ENCODE assay signal across 16 cellular contexts in the genomic region with DNA sequence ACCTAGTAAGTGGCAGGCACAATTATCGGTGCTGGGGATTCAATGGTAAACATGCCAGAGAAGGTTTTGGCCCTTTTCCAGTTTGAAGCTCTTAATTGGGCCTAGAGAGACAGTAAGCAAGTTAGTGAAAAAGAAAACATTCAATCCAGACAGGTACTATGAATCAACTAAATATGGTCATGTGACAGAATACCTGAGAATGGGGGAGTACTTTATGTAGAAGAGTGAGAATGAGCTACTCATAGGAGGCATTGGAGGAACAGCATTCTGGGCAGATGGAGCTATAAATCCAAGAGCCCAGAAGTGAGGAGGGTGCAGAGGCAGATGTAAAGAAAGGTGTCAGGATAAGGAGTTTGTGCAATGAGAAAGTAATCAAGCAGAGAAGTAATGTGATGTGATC.
DNase-seq lines count a peak whose midpoint lies in the region; ATAC-seq, FAIRE-seq and TF ChIP-seq lines count a peak whose summit lies in the region.
"Had no signal": no experiment of that assay in that cellular context is flagged by ENCODE, and none has a peak within 500 bp of the region (broad histone marks: within the 10 kb centered on the region; RNA-seq: fewer than 3 reads in every experiment).

No MANE protein-coding gene starts in this region.

- DNase-seq in activated CD8-positive, alpha-beta T cell treated with anti-CD3 and anti-CD28 coated beads, Interleukin-2, amount 10 ng/mL, durations not matched to agents 7 days and 5 days: no peak
- DNase-seq in activated CD8-positive, alpha-beta T cell treated with anti-CD3 and anti-CD28 coated beads for 36 hours: no peak
- no peak for DNase-seq in H54 (ENCODE audit: insufficient read length, low spot score)
- DNase-seq in NCI-H446 treated with DMSO at 0.1 percent for 48 hours (lab: John Stamatoyannopoulos, UW): peak; percentile 3
- DNase-seq in keratinocyte (ENCODE audit: low read depth, low spot score): no peak
- DNase-seq in GM03348 (ENCODE audit: low spot score): no peak
- no peak for DNase-seq in uterus
- DNase-seq in cerebellar cortex (ENCODE audit: low spot score): no peak
- DNase-seq: erythroblast, NCI-H1930, T1000 had no signal

- H3K9me3 Mint-ChIP-seq in activated CD8-positive, alpha-beta T cell treated with anti-CD3 and anti-CD28 coated beads, Interleukin-2, amount 10 ng/mL, durations not matched to agents 7 days and 5 days (ENCODE audit: insufficient read depth): no peaks in the 10 kb centered on the region
- no peaks in the 10 kb centered on the region for H3K9me3 Mint-ChIP-seq in activated CD8-positive, alpha-beta T cell treated with anti-CD3 and anti-CD28 coated beads for 36 hours
- H3K9me3 Mint-ChIP-seq: activated T-helper 2 cell treated with anti-CD3 and anti-CD28 coated beads, Interferon-gamma antibody, Interleukin-2, Interleukin-4, amounts not matched to agents 10 μg/mL and 5 μg/mL and 100 μg/mL, durations not matched to agents 14 hours and 24 hours and 36 hours; dendritic cell treated with granulocyte-macrophage colony-stimulating factor and Interleukin-4, amounts not matched to agents 40 ng/mL and 50 ng/mL, for 4 days had no signal

- FAIRE-seq in H54 (lab: Jason Lieb, UNC) (peak; percentile 20), keratinocyte (lab: Jason Lieb, UNC) (no peak)
- FAIRE-seq: urothelium cell line had no signal

- no peaks in the 10 kb centered on the region for H3K4me1 ChIP-seq in keratinocyte (ENCODE audit: control insufficient read depth, extremely low read depth, insufficient read depth, low read length)
- H3K4me1 ChIP-seq in uterus: no peaks in the 10 kb centered on the region

- H3K4me1 Mint-ChIP-seq in activated CD8-positive, alpha-beta T cell treated with anti-CD3 and anti-CD28 coated beads, Interleukin-2, amount 10 ng/mL, durations not matched to agents 7 days and 5 days (ENCODE audit: low read depth): peaks cover 7% of the 10 kb centered on the region
- H3K4me1 Mint-ChIP-seq in activated CD8-positive, alpha-beta T cell treated with anti-CD3 and anti-CD28 coated beads for 36 hours (ENCODE audit: low read depth): peaks cover 5% of the 10 kb centered on the region

- H3K27me3 Mint-ChIP-seq in activated CD8-positive, alpha-beta T cell treated with anti-CD3 and anti-CD28 coated beads, Interleukin-2, amount 10 ng/mL, durations not matched to agents 7 days and 5 days (ENCODE audit: low read depth): no peaks in the 10 kb centered on the region
- H3K27me3 Mint-ChIP-seq in activated CD8-positive, alpha-beta T cell treated with anti-CD3 and anti-CD28 coated beads for 36 hours: no peaks in the 10 kb centered on the region
- H3K27me3 Mint-ChIP-seq: dendritic cell treated with granulocyte-macrophage colony-stimulating factor and Interleukin-4, amounts not matched to agents 40 ng/mL and 50 ng/mL, for 4 days; memory B cell had no signal

- no peaks in the 10 kb centered on the region for H3K36me3 ChIP-seq in keratinocyte (ENCODE audit: control insufficient read depth in 2 of 2, extremely low read depth in 1 of 2, insufficient read depth in 2 of 2, low read length in 2 of 2)
- H3K36me3 ChIP-seq in uterus: no peaks in the 10 kb centered on the region
- H3K36me3 ChIP-seq: neural progenitor cell had no signal

- POLR2A ChIA-PET in activated CD8-positive, alpha-beta T cell treated with anti-CD3 and anti-CD28 coated beads, Interleukin-2, amount 10 ng/mL, durations not matched to agents 7 days and 5 days (lab: Charles Lee): no interaction called here
- POLR2A ChIA-PET in activated CD8-positive, alpha-beta T cell treated with anti-CD3 and anti-CD28 coated beads for 36 hours (lab: Charles Lee): no interaction called here

- peak overlapping the region; percentile 67 for H3K4me2 ChIP-seq in keratinocyte (ENCODE audit: control insufficient read depth, extremely low read depth, insufficient read depth, low read depth, low read length)
- H3K4me2 ChIP-seq: neural progenitor cell had no signal

- no peak overlapping the region for H3K4me3 Mint-ChIP-seq in activated CD8-positive, alpha-beta T cell treated with anti-CD3 and anti-CD28 coated beads, Interleukin-2, amount 10 ng/mL, durations not matched to agents 7 days and 5 days
- no peak overlapping the region for H3K4me3 Mint-ChIP-seq in activated CD8-positive, alpha-beta T cell treated with anti-CD3 and anti-CD28 coated beads for 36 hours
- H3K4me3 Mint-ChIP-seq: dendritic cell treated with granulocyte-macrophage colony-stimulating factor and Interleukin-4, amounts not matched to agents 40 ng/mL and 50 ng/mL, for 4 days; memory B cell; neural progenitor cell had no signal

- no peaks in the 10 kb centered on the region for H3K9me1 ChIP-seq in keratinocyte (ENCODE audit: control insufficient read depth, extremely low read depth, insufficient read depth, low read length)

- intact Hi-C loops in activated CD8-positive, alpha-beta T cell treated with anti-CD3 and anti-CD28 coated beads for 36 hours (cut with micrococcal nuclease): no loop called here
- intact Hi-C loops in uterus (cut with DNase I; ENCODE audit: low total_unique reads): no loop called here

- H3K27me3 ChIP-seq in keratinocyte (ENCODE audit: control insufficient read depth, extremely low read depth, insufficient read depth, low read length) (no peaks in the 10 kb centered on the region), uterus (no peaks in the 10 kb centered on the region)
- H3K27me3 ChIP-seq: neural progenitor cell had no signal

- ATAC-seq in activated CD8-positive, alpha-beta T cell treated with anti-CD3 and anti-CD28 coated beads, Interleukin-2, amount 10 ng/mL, durations not matched to agents 7 days and 5 days: no peak
- ATAC-seq in activated CD8-positive, alpha-beta T cell treated with anti-CD3 and anti-CD28 coated beads for 36 hours: no peak

- CTCF ChIA-PET in activated CD8-positive, alpha-beta T cell treated with anti-CD3 and anti-CD28 coated beads, Interleukin-2, amount 10 ng/mL, durations not matched to agents 7 days and 5 days (lab: Charles Lee): no interaction called here
- CTCF ChIA-PET in activated CD8-positive, alpha-beta T cell treated with anti-CD3 and anti-CD28 coated beads for 36 hours (lab: Charles Lee): no interaction called here

- dilution Hi-C loops in keratinocyte (cut with MboI; ENCODE audit: extremely low pct_ligation_motif_present, low sequenced_read_pairs): no loop called here

- TF ChIP-seq POLR2A in H54 (IDR thresholded peaks at IDR 0.05; ENCODE audit: low read depth, low read length) (no peak), uterus (IDR thresholded peaks at IDR 0.05) (no peak)

- TF ChIP-seq CTCF in activated CD8-positive, alpha-beta T cell treated with anti-CD3 and anti-CD28 coated beads for 36 hours (IDR thresholded peaks at IDR 0.05): no peak
- TF ChIP-seq CTCF in keratinocyte (optimal IDR thresholded peaks at IDR 0.05 in 1 of 3, IDR thresholded peaks at IDR 0.05 in 1 of 3, conservative IDR thresholded peaks at IDR 0.05 in 1 of 3; ENCODE audit: extremely low read depth in 1 of 3, insufficient read depth in 2 of 3, low read length in 3 of 3): no peak
- TF ChIP-seq CTCF in uterus (IDR thresholded peaks at IDR 0.05): no peak

- peak overlapping the region; percentile 1 for H3K27ac Mint-ChIP-seq in activated CD8-positive, alpha-beta T cell treated with anti-CD3 and anti-CD28 coated beads, Interleukin-2, amount 10 ng/mL, durations not matched to agents 7 days and 5 days
- no peak overlapping the region for H3K27ac Mint-ChIP-seq in activated CD8-positive, alpha-beta T cell treated with anti-CD3 and anti-CD28 coated beads for 36 hours
- H3K27ac Mint-ChIP-seq: activated T-helper 2 cell treated with anti-CD3 and anti-CD28 coated beads, Interferon-gamma antibody, Interleukin-2, Interleukin-4, amounts not matched to agents 10 μg/mL and 5 μg/mL and 100 μg/mL, durations not matched to agents 14 hours and 24 hours and 36 hours; dendritic cell treated with granulocyte-macrophage colony-stimulating factor and Interleukin-4, amounts not matched to agents 40 ng/mL and 50 ng/mL, for 4 days; memory B cell; neural progenitor cell had no signal

- H3K9ac ChIP-seq in keratinocyte (ENCODE audit: control insufficient read depth, extremely low read depth, insufficient read depth, low read length): no peak overlapping the region
- H3K9ac ChIP-seq: neural progenitor cell had no signal

- H2AFZ ChIP-seq in keratinocyte (ENCODE audit: control insufficient read depth, low read length): peak overlapping the region; percentile 69
- H2AFZ ChIP-seq: neural progenitor cell had no signal

- H3K27ac ChIP-seq in keratinocyte (ENCODE audit: control insufficient read depth, insufficient read depth, low read length) (no peak overlapping the region), uterus (no peak overlapping the region)
- H3K27ac ChIP-seq: neural progenitor cell had no signal

- H3K36me3 Mint-ChIP-seq in activated CD8-positive, alpha-beta T cell treated with anti-CD3 and anti-CD28 coated beads, Interleukin-2, amount 10 ng/mL, durations not matched to agents 7 days and 5 days (ENCODE audit: low read depth): no peaks in the 10 kb centered on the region
- H3K36me3 Mint-ChIP-seq in activated CD8-positive, alpha-beta T cell treated with anti-CD3 and anti-CD28 coated beads for 36 hours (ENCODE audit: low read depth): no peaks in the 10 kb centered on the region
- H3K36me3 Mint-ChIP-seq: memory B cell, neural progenitor cell had no signal

- H3K4me3 ChIP-seq in keratinocyte (ENCODE audit: control insufficient read depth in 2 of 3, extremely low read depth in 1 of 3, insufficient read depth in 2 of 3, low read depth in 1 of 3, low read length in 3 of 3) (no peak overlapping the region), uterus (no peak overlapping the region)
- H3K4me3 ChIP-seq: neural progenitor cell had no signal

- H3K9me3 ChIP-seq in keratinocyte (ENCODE audit: control insufficient read depth, low read depth, low read length) (no peaks in the 10 kb centered on the region), uterus (no peaks in the 10 kb centered on the region)

- H3K79me2 ChIP-seq in keratinocyte (ENCODE audit: control insufficient read depth, insufficient read depth, low read length): no peaks in the 10 kb centered on the region

- no peaks in the 10 kb centered on the region for H4K20me1 ChIP-seq in keratinocyte (ENCODE audit: control insufficient read depth, extremely low read depth, insufficient read depth, low read length)
